1 cellular context compared by ENCODE assay signal in genomic region chr6:108175592-108176279, GRCh38.
TF ChIP-seq lines count a peak whose summit lies in the region.

No MANE protein-coding gene starts in this region.

TF ChIP-seq in WTC11, 78 proteins besides CTCF, POLR2A, EP300 and RAD21 (continued from another document):
- TF ChIP-seq, protein P1, sequence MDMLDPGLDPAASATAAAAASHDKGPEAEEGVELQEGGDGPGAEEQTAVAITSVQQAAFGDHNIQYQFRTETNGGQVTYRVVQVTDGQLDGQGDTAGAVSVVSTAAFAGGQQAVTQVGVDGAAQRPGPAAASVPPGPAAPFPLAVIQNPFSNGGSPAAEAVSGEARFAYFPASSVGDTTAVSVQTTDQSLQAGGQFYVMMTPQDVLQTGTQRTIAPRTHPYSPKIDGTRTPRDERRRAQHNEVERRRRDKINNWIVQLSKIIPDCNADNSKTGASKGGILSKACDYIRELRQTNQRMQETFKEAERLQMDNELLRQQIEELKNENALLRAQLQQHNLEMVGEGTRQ (CRISPR knock-in tag; IDR thresholded peaks at IDR 0.05), result no peak
- no peak for TF ChIP-seq IRF2 (CRISPR knock-in tag; IDR thresholded peaks at IDR 0.05; ENCODE audit: borderline replicate concordance, low read depth)
- TF ChIP-seq NFYB (CRISPR knock-in tag; conservative IDR thresholded peaks at IDR 0.05; ENCODE audit: low read depth), result no peak
- no peak for TF ChIP-seq CBFB (CRISPR knock-in tag; IDR thresholded peaks at IDR 0.05; ENCODE audit: low read depth)
- no peak for TF ChIP-seq OVOL2 (CRISPR knock-in tag; IDR thresholded peaks at IDR 0.05; ENCODE audit: borderline replicate concordance)
- peak; percentile 56; the same call in 1 of the 2 replicates for TF ChIP-seq HMGXB4 (CRISPR knock-in tag; IDR thresholded peaks at IDR 0.05)
- TF ChIP-seq TEAD1 (CRISPR knock-in tag; IDR thresholded peaks at IDR 0.05), result 0 out of 2 replicates have a peak, but pooled peaks have one; percentile 30
- no peak for TF ChIP-seq E2F4 (CRISPR knock-in tag; IDR thresholded peaks at IDR 0.05; ENCODE audit: borderline replicate concordance, low read depth)
- TF ChIP-seq, protein P2, sequence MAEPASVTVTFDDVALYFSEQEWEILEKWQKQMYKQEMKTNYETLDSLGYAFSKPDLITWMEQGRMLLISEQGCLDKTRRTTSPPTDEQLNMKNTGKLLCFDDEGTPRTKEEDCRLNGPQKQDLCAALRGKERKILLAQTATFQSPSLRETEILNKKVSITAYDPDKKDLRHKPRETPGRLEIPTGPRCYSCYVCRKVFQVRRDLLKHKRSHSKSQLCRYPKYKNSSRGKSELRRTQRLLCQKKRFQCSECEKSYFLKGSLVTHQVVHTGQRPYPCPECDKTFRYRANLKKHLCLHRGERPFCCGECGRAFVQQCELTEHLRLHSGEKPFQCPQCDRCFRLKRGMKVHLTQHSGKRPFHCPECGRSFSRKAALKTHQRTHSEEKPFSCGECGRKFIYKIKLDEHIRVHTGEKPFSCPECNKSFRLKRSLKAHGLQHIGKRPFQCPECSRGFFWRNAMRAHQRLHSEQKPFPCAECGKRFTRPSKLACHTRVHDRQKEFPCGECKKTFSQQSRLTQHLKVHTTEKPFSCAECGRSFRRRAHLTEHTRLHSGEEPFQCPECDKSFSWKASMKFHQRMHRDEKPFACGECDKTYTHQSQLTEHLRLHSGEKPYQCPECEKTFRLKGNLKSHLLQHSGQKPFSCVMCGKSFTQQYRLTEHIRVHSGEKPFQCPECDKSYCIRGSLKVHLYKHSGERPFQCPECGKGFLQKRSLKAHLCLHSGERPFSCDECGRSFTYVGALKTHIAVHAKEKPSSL (CRISPR knock-in tag; conservative IDR thresholded peaks at IDR 0.05), result no peak
- TF ChIP-seq SP1 (CRISPR knock-in tag; conservative IDR thresholded peaks at IDR 0.05), result 0 out of 2 replicates have a peak, but pooled peaks have one; percentile 31
- no peak for TF ChIP-seq JAZF1 (CRISPR knock-in tag; IDR thresholded peaks at IDR 0.05)
- TF ChIP-seq, protein P3, sequence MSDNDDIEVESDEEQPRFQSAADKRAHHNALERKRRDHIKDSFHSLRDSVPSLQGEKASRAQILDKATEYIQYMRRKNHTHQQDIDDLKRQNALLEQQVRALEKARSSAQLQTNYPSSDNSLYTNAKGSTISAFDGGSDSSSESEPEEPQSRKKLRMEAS (CRISPR knock-in tag; IDR thresholded peaks at IDR 0.05), result peak; percentile 43; the same call in 1 of the 2 replicates
- TF ChIP-seq ZBTB43 (CRISPR knock-in tag; IDR thresholded peaks at IDR 0.05), result no peak
- TF ChIP-seq, protein P4, sequence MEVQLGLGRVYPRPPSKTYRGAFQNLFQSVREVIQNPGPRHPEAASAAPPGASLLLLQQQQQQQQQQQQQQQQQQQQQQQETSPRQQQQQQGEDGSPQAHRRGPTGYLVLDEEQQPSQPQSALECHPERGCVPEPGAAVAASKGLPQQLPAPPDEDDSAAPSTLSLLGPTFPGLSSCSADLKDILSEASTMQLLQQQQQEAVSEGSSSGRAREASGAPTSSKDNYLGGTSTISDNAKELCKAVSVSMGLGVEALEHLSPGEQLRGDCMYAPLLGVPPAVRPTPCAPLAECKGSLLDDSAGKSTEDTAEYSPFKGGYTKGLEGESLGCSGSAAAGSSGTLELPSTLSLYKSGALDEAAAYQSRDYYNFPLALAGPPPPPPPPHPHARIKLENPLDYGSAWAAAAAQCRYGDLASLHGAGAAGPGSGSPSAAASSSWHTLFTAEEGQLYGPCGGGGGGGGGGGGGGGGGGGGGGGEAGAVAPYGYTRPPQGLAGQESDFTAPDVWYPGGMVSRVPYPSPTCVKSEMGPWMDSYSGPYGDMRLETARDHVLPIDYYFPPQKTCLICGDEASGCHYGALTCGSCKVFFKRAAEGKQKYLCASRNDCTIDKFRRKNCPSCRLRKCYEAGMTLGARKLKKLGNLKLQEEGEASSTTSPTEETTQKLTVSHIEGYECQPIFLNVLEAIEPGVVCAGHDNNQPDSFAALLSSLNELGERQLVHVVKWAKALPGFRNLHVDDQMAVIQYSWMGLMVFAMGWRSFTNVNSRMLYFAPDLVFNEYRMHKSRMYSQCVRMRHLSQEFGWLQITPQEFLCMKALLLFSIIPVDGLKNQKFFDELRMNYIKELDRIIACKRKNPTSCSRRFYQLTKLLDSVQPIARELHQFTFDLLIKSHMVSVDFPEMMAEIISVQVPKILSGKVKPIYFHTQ (CRISPR knock-in tag; IDR thresholded peaks at IDR 0.05), result no peak
- no peak for TF ChIP-seq HMGA2 (CRISPR knock-in tag; IDR thresholded peaks at IDR 0.05)
- TF ChIP-seq FOXP1 (CRISPR knock-in tag; IDR thresholded peaks at IDR 0.05; ENCODE audit: borderline replicate concordance), result no peak; the same call in none of the 2 replicates
- TF ChIP-seq ZNF121 (CRISPR knock-in tag; IDR thresholded peaks at IDR 0.05), result no peak
- no peak for TF ChIP-seq GRHL2 (CRISPR knock-in tag; IDR thresholded peaks at IDR 0.05; ENCODE audit: insufficient replicate concordance, severe bottlenecking)
- no peak for TF ChIP-seq FOXK1 (CRISPR knock-in tag; IDR thresholded peaks at IDR 0.05)
